Comparison of ENCODE assay signal across 17 cellular contexts in the genomic region with DNA sequence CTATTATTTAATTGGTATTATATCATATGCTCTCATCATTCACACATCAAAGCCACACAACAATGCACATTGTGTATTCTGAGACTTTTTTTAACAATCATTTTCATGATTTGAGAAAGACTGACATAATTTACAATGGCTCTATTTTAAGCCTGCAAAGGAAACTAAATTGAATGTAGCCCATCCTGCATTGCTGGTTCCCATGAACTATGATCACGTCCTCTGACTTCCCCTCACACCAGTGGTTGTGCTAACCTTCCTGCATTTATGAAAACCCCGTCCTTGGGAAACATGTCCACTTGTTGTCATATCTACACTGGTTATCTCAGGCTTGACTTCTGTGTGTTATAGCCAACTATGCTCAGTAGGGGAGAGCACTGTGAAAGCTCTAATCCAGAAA.
"Had no signal": no experiment of that assay in that cellular context is flagged by ENCODE, and none has a peak within 500 bp of the region (broad histone marks: within the 10 kb centered on the region; RNA-seq: fewer than 3 reads in every experiment).

No MANE protein-coding gene starts in this region.

- H3K4me3 ChIP-seq: colonic mucosa, esophagus muscularis mucosa, hepatocyte, prostate gland, tibial nerve, uterus had no signal

- H3K27ac ChIP-seq: colonic mucosa, esophagus muscularis mucosa, hepatocyte, prostate gland, tibial nerve had no signal

- H3K36me3 ChIP-seq: prostate gland, tibial nerve, uterus had no signal

- ATAC-seq: activated CD8-positive, alpha-beta T cell treated with anti-CD3 and anti-CD28 coated beads for 36 hours; stimulated activated naive CD8-positive, alpha-beta T cell treated with anti-CD3 and anti-CD28 coated beads, Interleukin-15, Interleukin-2, amounts not matched to agents 100 U/mL and 50 U/mL, for 24 hours had no signal

- H3K4me1 ChIP-seq: colonic mucosa, prostate gland, tibial nerve, uterus had no signal

- H3K27me3 ChIP-seq: colonic mucosa, esophagus muscularis mucosa, hepatocyte, tibial nerve, uterus had no signal

- H3K9me3 ChIP-seq: colonic mucosa, esophagus muscularis mucosa, prostate gland, tibial nerve, uterus had no signal

- DNase-seq: activated CD4-positive, alpha-beta T cell treated with anti-CD3 and anti-CD28 coated beads, Interleukin-2, amount 10 ng/mL, durations not matched to agents 24 days and 14 days; activated CD4-positive, CD25-positive, alpha-beta regulatory T cell; activated CD8-positive, alpha-beta T cell treated with anti-CD3 and anti-CD28 coated beads for 36 hours; activated naive CD4-positive, alpha-beta T cell treated with anti-CD3 and anti-CD28 coated beads for 36 hours; activated T-cell treated with anti-CD3 and anti-CD28 coated beads, Interleukin-2, amount 50 U/mL, for 1 hour; colonic mucosa; effector CD4-positive, alpha-beta T cell; naive B cell; stimulated activated CD4-positive, alpha-beta T cell treated with anti-CD3 and anti-CD28 coated beads, Interleukin-2, amount 100 ng/mL, for 24 hours; stimulated activated naive CD8-positive, alpha-beta T cell treated with anti-CD3 and anti-CD28 coated beads, Interleukin-15, Interleukin-2, amounts not matched to agents 100 U/mL and 50 U/mL, for 24 hours; T-helper 1 cell; T1000; uterus had no signal
